8 cellular contexts compared by ENCODE assay signal in the genomic region with DNA sequence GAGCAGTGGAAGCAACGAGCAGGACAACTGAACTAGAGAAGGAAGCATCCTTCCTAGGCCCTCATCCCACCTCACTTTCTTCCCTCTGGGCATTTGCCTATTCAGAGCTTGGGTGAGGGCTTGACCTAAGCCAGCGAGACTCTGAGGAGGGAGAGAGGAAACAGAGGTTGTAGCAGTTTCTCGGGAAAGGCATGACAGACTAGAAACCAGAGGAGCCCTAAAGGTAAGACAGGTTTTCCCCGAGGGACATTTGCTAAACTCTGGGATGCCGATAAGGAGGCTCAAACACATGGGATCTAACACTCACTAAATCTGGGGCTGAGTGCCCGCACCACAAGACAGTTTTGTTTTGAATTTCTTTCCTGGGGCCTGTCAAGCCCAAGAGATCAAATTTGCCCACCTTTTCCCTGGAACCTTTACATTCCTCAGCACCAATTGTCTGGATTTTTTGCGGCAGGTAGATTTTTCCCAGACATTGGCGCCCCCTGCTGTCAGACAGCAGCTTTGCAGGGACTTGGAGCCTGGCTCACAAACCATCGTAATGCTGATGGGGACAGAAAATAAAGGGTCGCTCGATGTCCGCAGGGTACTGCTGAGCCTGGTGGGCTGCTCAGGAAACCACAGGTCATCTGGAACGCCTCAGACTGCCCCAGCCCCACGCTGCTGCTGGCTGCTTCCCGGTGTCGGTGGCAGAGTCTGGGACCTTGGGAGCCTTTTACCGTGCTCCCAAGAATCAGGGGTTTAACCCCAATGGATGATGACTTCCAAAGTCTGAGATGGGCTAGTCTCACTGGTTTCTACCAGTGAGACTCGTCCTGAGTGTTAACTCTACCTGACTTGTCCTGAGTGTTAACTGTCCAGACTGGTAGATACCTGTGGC. TPM values are rescaled to one million over a fixed set of nuclear protein-coding genes. Genes with fewer than 3 reads are reported as not detected.
A peak's percentile ranks its signal among the peaks of the same experiment; 100 is the strongest.
DNase-seq lines count a peak whose midpoint lies in the region; ATAC-seq, FAIRE-seq and TF ChIP-seq lines count a peak whose summit lies in the region.

No MANE protein-coding gene starts in this region.

- no peak for FAIRE-seq in kidney (lab: Jason Lieb, UNC)

- no peaks in the 10 kb centered on the region for H3K27me3 ChIP-seq in adrenal gland

- intact Hi-C loops in adrenal gland (cut with DNase I) = loop anchor here (5.0 kb wide), 1 partner anchor 135 kb away; no protein-coding TSS in a partner anchor
- intact Hi-C loops in kidney (cut with DNase I) = loop anchor here (5.0 kb wide), 1 partner anchor 135 kb away; no protein-coding TSS in a partner anchor

- H3K4me3 ChIP-seq in adrenal gland = no peak overlapping the region
- no peak overlapping the region for H3K4me3 ChIP-seq in kidney (ENCODE audit: low read length in 2 of 2)

- no peak overlapping the region for H3K9ac ChIP-seq in kidney (ENCODE audit: low read length in 2 of 2)

- H3K4me1 ChIP-seq in adrenal gland (replicated peaks in 1 of 2) (no peaks in the 10 kb centered on the region), kidney (ENCODE audit: control insufficient read depth in 1 of 2, insufficient read depth in 1 of 2, low read depth in 1 of 2, low read length in 2 of 2) (no peaks in the 10 kb centered on the region)

- peak; percentile 17 to 40 (median 25) for DNase-seq in activated CD4-positive, CD25-positive, alpha-beta regulatory T cell (lab: John Stamatoyannopoulos, UW)
- DNase-seq in SW480 (ENCODE audit: low spot score) (peak; percentile 8), adrenal gland (peak; percentile 21 to 61 (median 31)), kidney (no peak), 8988T (no peak), NCI-H446 treated with DMSO at 0.1 percent for 48 hours (lab: John Stamatoyannopoulos, UW) (no peak)
- DNase-seq in stimulated activated CD4-positive, alpha-beta T cell treated with anti-CD3 and anti-CD28 coated beads, Interleukin-4, amount 100 ng/mL, for 4 hours = peak; percentile 28 to 46

- H3K27ac ChIP-seq in adrenal gland = no peak overlapping the region
- no peak overlapping the region for H3K27ac ChIP-seq in kidney (ENCODE audit: low read depth in 2 of 2, low read length in 2 of 2)

- H3K9me3 ChIP-seq in adrenal gland (replicated peaks in 1 of 3) (no peaks in the 10 kb centered on the region), kidney (ENCODE audit: control insufficient read depth in 1 of 2, low read length in 2 of 2) (no peaks in the 10 kb centered on the region)

- TF ChIP-seq CTCF in adrenal gland (IDR thresholded peaks at IDR 0.05) (peak; percentile 59 to 92 (median 77)), kidney (IDR thresholded peaks at IDR 0.05; ENCODE audit: borderline replicate concordance, extremely low read depth, insufficient read depth) (peak; percentile 96)

- no peak for ATAC-seq in activated CD4-positive, CD25-positive, alpha-beta regulatory T cell treated with anti-CD3 and anti-CD28 coated beads, Interleukin-2, amount 50 U/mL, for 24 hours

- 24 to 29% (median 28%) methylated on average over 14 to 18 of the region's 18 CpGs for WGBS in adrenal gland, 4 donors

- TF ChIP-seq POLR2A in adrenal gland (IDR thresholded peaks at IDR 0.05) = no peak

- H3K36me3 ChIP-seq in adrenal gland (replicated peaks in 1 of 2) (no peaks in the 10 kb centered on the region), kidney (ENCODE audit: control insufficient read depth in 1 of 2, insufficient read depth in 2 of 2, low read length in 2 of 2) (no peaks in the 10 kb centered on the region)

RNA-seq across cellular contexts. Expression of a gene that starts 23.4 kb away (rescaled TPM):
- total RNA-seq in adrenal gland = 1 to 10 TPM in 1 of 8 donors, under 1 TPM in 7; 0.28 to 1.4 (median 0.71) TPM
- 1 to 10 TPM in 1 of 3 donors, under 1 TPM in 2; 0.38 to 1.5 (median 0.56) TPM for polyA plus RNA-seq in adrenal gland
- 9.9 TPM for total RNA-seq in kidney
- 14.6 TPM for polyA plus RNA-seq in kidney (ENCODE audit: insufficient read depth, low read depth, low replicate concordance)

Comparison
In these comparisons a context has a peak if more than half of its experiments do, and no peak if none do; other contexts are left out.
1. DNase-seq: peak in activated CD4-positive, CD25-positive, alpha-beta regulatory T cell (4 of 4), SW480 (single experiment), adrenal gland (7 of 7) and stimulated activated CD4-positive, alpha-beta T cell treated with anti-CD3 and anti-CD28 coated beads, Interleukin-4, amount 100 ng/mL, for 4 hours (2 of 2); none in kidney (single experiment), 8988T (single experiment) and NCI-H446 treated with DMSO at 0.1 percent for 48 hours (single experiment).